ENCODE assay signal across 8 cellular contexts in the genomic region with DNA sequence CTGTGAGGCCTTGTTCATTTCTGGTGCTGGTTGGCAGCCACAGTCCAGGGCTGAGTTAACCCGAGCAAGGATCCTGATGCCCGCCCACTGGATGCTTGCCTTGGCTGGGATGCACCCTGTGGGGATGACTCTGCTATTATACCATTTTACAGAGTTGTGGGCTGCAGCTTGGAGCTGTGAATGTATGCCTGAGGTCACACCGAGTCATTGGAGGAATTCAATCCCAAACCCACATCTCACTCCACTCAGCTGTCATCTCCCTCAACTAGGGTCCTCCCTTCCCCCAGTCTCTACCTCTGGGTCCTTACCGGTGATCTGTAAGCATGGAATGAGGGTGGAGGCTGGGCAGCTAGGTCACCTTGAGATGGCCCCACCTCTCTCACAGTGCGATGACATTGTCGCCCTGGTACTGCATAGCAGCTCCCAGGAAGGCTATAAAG. TPM values are rescaled to one million over a fixed set of nuclear protein-coding genes. Genes with fewer than 3 reads are reported as not detected.
DNase-seq lines count a peak whose midpoint lies in the region; ATAC-seq and TF ChIP-seq lines count a peak whose summit lies in the region.
"Had no signal": no experiment of that assay in that cellular context is flagged by ENCODE, and none has a peak within 500 bp of the region (broad histone marks: within the 10 kb centered on the region; RNA-seq: fewer than 3 reads in every experiment).

No MANE protein-coding gene starts in this region.

- H3K27ac ChIP-seq in foreskin keratinocyte (no peak overlapping the region), coronary artery (no peak overlapping the region), Peyer's patch (no peak overlapping the region)

- CTCF ChIA-PET in activated CD4-positive, alpha-beta memory T cell treated with anti-CD3 and anti-CD28 coated beads, Interleukin-2, amount 10 ng/mL, durations not matched to agents 7 days and 5 days (lab: Charles Lee), result no interaction called here

- H3K36me3 ChIP-seq in Peyer's patch, result peaks cover 0 to 48% (median 0%) of the 10 kb centered on the region in 3 donors

- POLR2A ChIA-PET in activated CD4-positive, alpha-beta memory T cell treated with anti-CD3 and anti-CD28 coated beads, Interleukin-2, amount 10 ng/mL, durations not matched to agents 7 days and 5 days (lab: Charles Lee), result interaction anchor here (1.0 kb wide), 1 partner anchor 14 kb away, joined by 3 read pairs; no protein-coding TSS in a partner anchor

- H3K27ac Mint-ChIP-seq in HFFc6, result peak overlapping the region; percentile 74
- peak overlapping the region; percentile 45 for H3K27ac Mint-ChIP-seq in activated CD4-positive, alpha-beta memory T cell treated with anti-CD3 and anti-CD28 coated beads, Interleukin-2, amount 10 ng/mL, durations not matched to agents 7 days and 5 days
- H3K27ac Mint-ChIP-seq in stimulated activated effector memory CD8-positive, alpha-beta T cell treated with anti-CD3 and anti-CD28 coated beads, Interleukin-12 subunit alpha, Interleukin-12 subunit beta, amount 100 ng/mL, for 72 hours, result peak overlapping the region; percentile 89

- H3K4me1 Mint-ChIP-seq in HFFc6 (ENCODE audit: low read depth), result peaks cover 33% of the 10 kb centered on the region
- H3K4me1 Mint-ChIP-seq in activated CD4-positive, alpha-beta memory T cell treated with anti-CD3 and anti-CD28 coated beads, Interleukin-2, amount 10 ng/mL, durations not matched to agents 7 days and 5 days, result peaks cover 40% of the 10 kb centered on the region
- H3K4me1 Mint-ChIP-seq in stimulated activated effector memory CD8-positive, alpha-beta T cell treated with anti-CD3 and anti-CD28 coated beads, Interleukin-12 subunit alpha, Interleukin-12 subunit beta, amount 100 ng/mL, for 72 hours, result peaks cover 52% of the 10 kb centered on the region

- ATAC-seq in foreskin keratinocyte, result peak; percentile 80
- ATAC-seq in stimulated activated effector memory CD8-positive, alpha-beta T cell treated with anti-CD3 and anti-CD28 coated beads, Interleukin-12 subunit alpha, Interleukin-12 subunit beta, amount 100 ng/mL, for 72 hours, result no peak

- H3K4me3 Mint-ChIP-seq in HFFc6, result peak overlapping the region; percentile 4; the same call in 1 of the 2 replicates
- no peak overlapping the region for H3K4me3 Mint-ChIP-seq in activated CD4-positive, alpha-beta memory T cell treated with anti-CD3 and anti-CD28 coated beads, Interleukin-2, amount 10 ng/mL, durations not matched to agents 7 days and 5 days
- H3K4me3 Mint-ChIP-seq in stimulated activated effector memory CD8-positive, alpha-beta T cell treated with anti-CD3 and anti-CD28 coated beads, Interleukin-12 subunit alpha, Interleukin-12 subunit beta, amount 100 ng/mL, for 72 hours, result no peak overlapping the region

- H3K36me3 Mint-ChIP-seq in HFFc6 (ENCODE audit: low read depth), result peaks cover 6% of the 10 kb centered on the region; the same call in 1 of the 2 replicates
- H3K36me3 Mint-ChIP-seq in activated CD4-positive, alpha-beta memory T cell treated with anti-CD3 and anti-CD28 coated beads, Interleukin-2, amount 10 ng/mL, durations not matched to agents 7 days and 5 days (ENCODE audit: low read depth), result peaks cover 59% of the 10 kb centered on the region
- peaks cover 75% of the 10 kb centered on the region for H3K36me3 Mint-ChIP-seq in stimulated activated effector memory CD8-positive, alpha-beta T cell treated with anti-CD3 and anti-CD28 coated beads, Interleukin-12 subunit alpha, Interleukin-12 subunit beta, amount 100 ng/mL, for 72 hours

- no peak for TF ChIP-seq POLR2A in Peyer's patch (IDR thresholded peaks at IDR 0.05)

- H3K9me3 Mint-ChIP-seq in HFFc6, result no peaks in the 10 kb centered on the region
- no peaks in the 10 kb centered on the region for H3K9me3 Mint-ChIP-seq in activated CD4-positive, alpha-beta memory T cell treated with anti-CD3 and anti-CD28 coated beads, Interleukin-2, amount 10 ng/mL, durations not matched to agents 7 days and 5 days
- H3K9me3 Mint-ChIP-seq in stimulated activated effector memory CD8-positive, alpha-beta T cell treated with anti-CD3 and anti-CD28 coated beads, Interleukin-12 subunit alpha, Interleukin-12 subunit beta, amount 100 ng/mL, for 72 hours, result no peaks in the 10 kb centered on the region

- H3K4me1 ChIP-seq in foreskin keratinocyte (no peaks in the 10 kb centered on the region), Peyer's patch (peaks cover 0 to 8% (median 1%) of the 10 kb centered on the region in 4 donors)

- H3K9me3 ChIP-seq in Peyer's patch, result no peaks in the 10 kb centered on the region

- H3K27me3 ChIP-seq in foreskin keratinocyte, result no peaks in the 10 kb centered on the region
- no peaks in the 10 kb centered on the region for H3K27me3 ChIP-seq in Peyer's patch

- no peak for TF ChIP-seq CTCF in HFFc6 (IDR thresholded peaks at IDR 0.05)
- no peak for TF ChIP-seq CTCF in foreskin keratinocyte (conservative IDR thresholded peaks at IDR 0.05)
- TF ChIP-seq CTCF in coronary artery (IDR thresholded peaks at IDR 0.05), result no peak
- TF ChIP-seq CTCF in Peyer's patch (IDR thresholded peaks at IDR 0.05), result no peak

- peaks cover 2% of the 10 kb centered on the region; the same call in 1 of the 2 replicates for H3K27me3 Mint-ChIP-seq in HFFc6 (ENCODE audit: insufficient read depth)
- no peaks in the 10 kb centered on the region for H3K27me3 Mint-ChIP-seq in activated CD4-positive, alpha-beta memory T cell treated with anti-CD3 and anti-CD28 coated beads, Interleukin-2, amount 10 ng/mL, durations not matched to agents 7 days and 5 days

- H3K4me3 ChIP-seq in coronary artery (no peak overlapping the region), Peyer's patch (no peak overlapping the region)

- DNase-seq in HFFc6, result peak; percentile 66
- no peak for DNase-seq in activated CD4-positive, alpha-beta memory T cell treated with anti-CD3 and anti-CD28 coated beads, Interleukin-2, amount 10 ng/mL, durations not matched to agents 7 days and 5 days
- DNase-seq in foreskin keratinocyte, result peak in 1 of 2 donors; percentile 47
- DNase-seq in stimulated activated effector memory CD8-positive, alpha-beta T cell treated with anti-CD3 and anti-CD28 coated beads, Interleukin-12 subunit alpha, Interleukin-12 subunit beta, amount 100 ng/mL, for 72 hours (ENCODE audit: low spot score in 2 of 2), result no peak
- no peak for DNase-seq in SIG-M5 treated with dmso at 0.1 percent for 504 hours (lab: John Stamatoyannopoulos, UW; ENCODE audit: unreplicated experiment)
- no peak for DNase-seq in coronary artery (ENCODE audit: low spot score)
- no peak for DNase-seq in Peyer's patch
- DNase-seq: NCI-H2081 had no signal

RNA-seq across cellular contexts. Expression of gene MAPKAPK3, which starts 22.1 kb away (rescaled TPM):
- 10 to 100 TPM; 60.5 to 65.5 (median 62.8) TPM for total RNA-seq in HFFc6 (2021; fragmentation: NEBNext Ultra II Directional; extraction: Animal tissue kit (Norgen Biotek cat#: 25700))
- 100 to 1,000 TPM; 146 to 157 TPM for total RNA-seq in activated CD4-positive, alpha-beta memory T cell treated with anti-CD3 and anti-CD28 coated beads, Interleukin-2, amount 10 ng/mL, durations not matched to agents 7 days and 5 days
- 115 and 118 TPM in 2 replicates for total RNA-seq in foreskin keratinocyte
- 104 and 110 TPM in 2 replicates for polyA plus RNA-seq in foreskin keratinocyte
- total RNA-seq in Peyer's patch, result 10 to 100 TPM; 25.6 to 44.0 (median 30.0) TPM

RNA-seq across cellular contexts. Expression of gene CISH, which starts 27.5 kb away (rescaled TPM):
- total RNA-seq in HFFc6 (2021; fragmentation: NEBNext Ultra II Directional; extraction: Animal tissue kit (Norgen Biotek cat#: 25700)), result 1 to 10 TPM in 2 of 6 experiments, under 1 TPM in 4; 0.84 to 1.4 (median 0.95) TPM
- total RNA-seq in activated CD4-positive, alpha-beta memory T cell treated with anti-CD3 and anti-CD28 coated beads, Interleukin-2, amount 10 ng/mL, durations not matched to agents 7 days and 5 days, result 100 to 1,000 TPM; 328 to 335 TPM
- total RNA-seq in foreskin keratinocyte, result 5.7 and 6.2 TPM in 2 replicates
- polyA plus RNA-seq in foreskin keratinocyte, result 5.9 and 7.3 TPM in 2 replicates
- total RNA-seq in Peyer's patch, result 10 to 100 TPM in 3 of 4 donors, 1 to 10 TPM in 1; 9.7 to 13.5 (median 10.9) TPM

RNA-seq across cellular contexts. Expression of gene DOCK3, which starts 35.7 kb away (rescaled TPM):
- under 1 TPM; 0.14 to 0.26 (median 0.22) TPM for total RNA-seq in HFFc6 (2021; fragmentation: NEBNext Ultra II Directional; extraction: Animal tissue kit (Norgen Biotek cat#: 25700))
- total RNA-seq in activated CD4-positive, alpha-beta memory T cell treated with anti-CD3 and anti-CD28 coated beads, Interleukin-2, amount 10 ng/mL, durations not matched to agents 7 days and 5 days, result 1 to 10 TPM; 1.6 to 1.7 TPM
- 0.03 and 0.04 TPM in 2 replicates for total RNA-seq in foreskin keratinocyte
- polyA plus RNA-seq in foreskin keratinocyte, result 0.02 TPM in 2 replicates
- total RNA-seq in Peyer's patch, result under 1 TPM in 3 of 4 donors, not detected in 1; 0.28 to 0.83 (median 0.40) TPM

Comparison
In these comparisons a context has a peak if more than half of its experiments do, and no peak if none do; other contexts are left out.
1. RNA of gene CISH, which starts 27.5 kb away (total RNA-seq): 328 to 335 TPM in activated CD4-positive, alpha-beta memory T cell treated with anti-CD3 and anti-CD28 coated beads, Interleukin-2, amount 10 ng/mL, durations not matched to agents 7 days and 5 days; 9.7 to 13.5 TPM in Peyer's patch, 5.7 to 6.2 TPM in foreskin keratinocyte and 0.84 to 1.4 TPM in HFFc6; every median in the first group is over 10 times any median in the second.
2. Peak in every context shown above with its lines, with median percentiles within 50 percentile points of each other: H3K27ac Mint-ChIP-seq.